Comparison of ENCODE assay signal across 21 cellular contexts in genomic region chr16:88656291-88656980, GRCh38. TPM values are rescaled to one million over a fixed set of nuclear protein-coding genes. Genes with fewer than 3 reads are reported as not detected.
"Had no signal": no experiment of that assay in that cellular context is flagged by ENCODE, and none has a peak within 500 bp of the region (broad histone marks: within the 10 kb centered on the region; RNA-seq: fewer than 3 reads in every experiment).

No MANE protein-coding gene starts in this region.

- FAIRE-seq: keratinocyte had no signal

- H3K27me3 ChIP-seq: body of pancreas, cardiac muscle cell, foreskin keratinocyte, thyroid gland had no signal

- H3K9me3 ChIP-seq: body of pancreas, lower lobe of right lung, thyroid gland had no signal

- H3K36me3 ChIP-seq: thyroid gland had no signal

- H3K4me3 ChIP-seq: body of pancreas, cardiac muscle cell, lower lobe of right lung, thyroid gland had no signal

- DNase-seq: activated CD4-positive, alpha-beta T cell treated with anti-CD3 and anti-CD28 coated beads, Interleukin-2, amount 10 ng/mL, durations not matched to agents 7 days and 5 days; activated CD4-positive, CD25-positive, alpha-beta regulatory T cell treated with anti-CD3 and anti-CD28 coated beads, Interleukin-2, amount 50 U/mL, for 72 hours; activated CD8-positive, alpha-beta T cell treated with anti-CD3 and anti-CD28 coated beads, Interleukin-2, amount 10 ng/mL, durations not matched to agents 7 days and 5 days; activated gamma-delta T cell; activated naive CD4-positive, alpha-beta T cell treated with anti-CD3 and anti-CD28 coated beads, Interleukin-2, amount 50 U/mL, for 16 hours; activated naive CD8-positive, alpha-beta T cell treated with anti-CD3 and anti-CD28 coated beads, Interleukin-2, amount 50 U/mL, for 24 hours; anterior cingulate cortex; body of pancreas; effector CD4-positive, alpha-beta T cell; foreskin keratinocyte; lower lobe of right lung; naive B cell; occipital lobe; stimulated activated CD4-positive, alpha-beta T cell treated with anti-CD3 and anti-CD28 coated beads, Interleukin-4, amount 100 ng/mL, for 24 hours; stimulated activated naive CD4-positive, alpha-beta T cell treated with Interleukin-2 at 50 U/mL for 16 hours; substantia nigra; thyroid gland had no signal

- ATAC-seq: activated CD8-positive, alpha-beta T cell treated with anti-CD3 and anti-CD28 coated beads, Interleukin-2, amount 10 ng/mL, durations not matched to agents 7 days and 5 days; activated naive CD8-positive, alpha-beta T cell treated with anti-CD3 and anti-CD28 coated beads, Interleukin-2, amount 50 U/mL, for 24 hours; body of pancreas; foreskin keratinocyte; lower lobe of right lung had no signal

- H3K27ac ChIP-seq: body of pancreas, cardiac muscle cell, foreskin keratinocyte, lower lobe of right lung, thyroid gland, VCaP had no signal

RNA-seq across cellular contexts. Expression of gene IL17C, which starts 18.1 kb away (rescaled TPM):
- polyA plus RNA-seq: cardiac muscle cell, foreskin keratinocyte, keratinocyte, neural cell had no signal

RNA-seq across cellular contexts. Expression of gene SNAI3, which starts 29.9 kb away (rescaled TPM):
- polyA plus RNA-seq: keratinocyte, neural cell had no signal
